In the genomic region with DNA sequence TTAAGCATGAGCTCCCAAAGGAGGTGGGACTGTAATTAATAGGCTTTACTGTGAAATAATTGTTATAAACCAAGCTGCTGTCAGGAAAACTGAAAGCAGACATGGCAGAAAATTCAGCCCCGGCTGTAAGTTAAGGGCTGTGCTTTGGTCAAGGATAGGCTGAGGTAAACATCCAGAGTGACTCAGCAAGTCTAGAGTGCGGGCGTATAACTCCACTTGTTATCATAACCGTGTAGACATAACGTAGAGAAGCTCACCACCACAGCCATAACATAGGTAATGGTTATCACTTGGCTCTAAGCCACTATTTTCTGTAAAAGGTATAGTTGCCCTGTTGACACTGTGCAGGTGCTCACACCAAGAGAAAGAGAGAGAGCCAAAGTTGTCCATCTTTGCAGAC, we compare ENCODE assay signal across 17 cellular contexts.
A peak's percentile ranks its signal among the peaks of the same experiment; 100 is the strongest.
DNase-seq lines count a peak whose midpoint lies in the region; TF ChIP-seq lines count a peak whose summit lies in the region.
"Had no signal": no experiment of that assay in that cellular context is flagged by ENCODE, and none has a peak within 500 bp of the region (broad histone marks: within the 10 kb centered on the region; RNA-seq: fewer than 3 reads in every experiment).

No MANE protein-coding gene starts in this region.

- TF ChIP-seq CTCF in parathyroid adenoma (IDR thresholded peaks at IDR 0.05) (no peak), left ventricle myocardium inferior (IDR thresholded peaks at IDR 0.05; ENCODE audit: borderline replicate concordance) (no peak), endodermal cell (conservative IDR thresholded peaks at IDR 0.05) (no peak)

- H3K27ac Mint-ChIP-seq in endodermal cell, result no peak overlapping the region
- H3K27ac Mint-ChIP-seq: activated CD8-positive, alpha-beta memory T cell treated with anti-CD3 and anti-CD28 coated beads, Interleukin-2, amount 10 ng/mL, durations not matched to agents 7 days and 5 days; activated naive CD8-positive, alpha-beta T cell treated with anti-CD3 and anti-CD28 coated beads, Interleukin-2, amount 10 ng/mL, durations not matched to agents 7 days and 5 days had no signal

- no peak overlapping the region for H3K27ac ChIP-seq in parathyroid adenoma
- no peak overlapping the region for H3K27ac ChIP-seq in left ventricle myocardium inferior (replicated peaks)
- no peak overlapping the region for H3K27ac ChIP-seq in endodermal cell (ENCODE audit: low read depth, low read length)
- H3K27ac ChIP-seq: brain microvascular endothelial cell, colonic mucosa had no signal

- intact Hi-C loops in left ventricle myocardium inferior (cut with micrococcal nuclease), result no loop called here

- no peaks in the 10 kb centered on the region for H3K79me2 ChIP-seq in parathyroid adenoma

- no peaks in the 10 kb centered on the region for H3K4me1 Mint-ChIP-seq in endodermal cell
- H3K4me1 Mint-ChIP-seq: activated CD8-positive, alpha-beta memory T cell treated with anti-CD3 and anti-CD28 coated beads, Interleukin-2, amount 10 ng/mL, durations not matched to agents 7 days and 5 days; activated naive CD8-positive, alpha-beta T cell treated with anti-CD3 and anti-CD28 coated beads, Interleukin-2, amount 10 ng/mL, durations not matched to agents 7 days and 5 days had no signal

- H3K9me3 ChIP-seq in parathyroid adenoma (ENCODE audit: control insufficient read depth, low read length) (no peaks in the 10 kb centered on the region), left ventricle myocardium inferior (replicated peaks) (peaks cover 27% of the 10 kb centered on the region), endodermal cell (ENCODE audit: control insufficient read depth, low read length) (peaks cover 5% of the 10 kb centered on the region)
- H3K9me3 ChIP-seq: colonic mucosa had no signal

- no peaks in the 10 kb centered on the region for H3K4me1 ChIP-seq in parathyroid adenoma
- no peaks in the 10 kb centered on the region for H3K4me1 ChIP-seq in left ventricle myocardium inferior
- no peaks in the 10 kb centered on the region for H3K4me1 ChIP-seq in endodermal cell (ENCODE audit: control insufficient read depth, insufficient read depth, low read length)
- H3K4me1 ChIP-seq: colonic mucosa had no signal

- DNase-seq in NCI-H2171 treated with DMSO at 0.1 percent for 48 hours (lab: John Stamatoyannopoulos, UW), result peak; percentile 11
- no peak for DNase-seq in NCI-H2171 (lab: John Stamatoyannopoulos, UW)
- peak; percentile 18 to 35 for DNase-seq in NCI-H187 (lab: John Stamatoyannopoulos, UW)
- DNase-seq in NCI-H748 treated with DMSO at 0.1 percent for 48 hours (lab: John Stamatoyannopoulos, UW), result peak; percentile 81
- no peak for DNase-seq in NCI-H526 (lab: John Stamatoyannopoulos, UW)
- DNase-seq in left ventricle myocardium inferior, result no peak
- no peak for DNase-seq in endodermal cell
- DNase-seq: 8988T; activated CD4-positive, alpha-beta T cell treated with anti-CD3 and anti-CD28 coated beads for 4 hours; activated CD8-positive, alpha-beta memory T cell treated with anti-CD3 and anti-CD28 coated beads, Interleukin-2, amount 10 ng/mL, durations not matched to agents 7 days and 5 days; activated naive CD8-positive, alpha-beta T cell treated with anti-CD3 and anti-CD28 coated beads, Interleukin-2, amount 10 ng/mL, durations not matched to agents 7 days and 5 days; brain microvascular endothelial cell; colonic mucosa; KG1; NCI-H1048; stimulated activated CD8-positive, alpha-beta memory T cell treated with anti-CD3 and anti-CD28 coated beads, Interleukin-4, amount 100 ng/mL, for 48 hours had no signal

- H3K4me3 ChIP-seq in parathyroid adenoma (ENCODE audit: low read depth, low read length), result peak overlapping the region; percentile 22
- no peak overlapping the region for H3K4me3 ChIP-seq in left ventricle myocardium inferior
- no peak overlapping the region for H3K4me3 ChIP-seq in endodermal cell (ENCODE audit: low read length)
- H3K4me3 ChIP-seq: colonic mucosa had no signal

- no peaks in the 10 kb centered on the region for H3K27me3 Mint-ChIP-seq in endodermal cell (ENCODE audit: insufficient read depth)
- H3K27me3 Mint-ChIP-seq: activated CD8-positive, alpha-beta memory T cell treated with anti-CD3 and anti-CD28 coated beads, Interleukin-2, amount 10 ng/mL, durations not matched to agents 7 days and 5 days; activated naive CD8-positive, alpha-beta T cell treated with anti-CD3 and anti-CD28 coated beads, Interleukin-2, amount 10 ng/mL, durations not matched to agents 7 days and 5 days had no signal

- no peak overlapping the region for H2AFZ ChIP-seq in parathyroid adenoma

- H3K9ac ChIP-seq in parathyroid adenoma (no peak overlapping the region), endodermal cell (ENCODE audit: extremely low read depth, low read length, poor library complexity, severe bottlenecking) (no peak overlapping the region)

- no peaks in the 10 kb centered on the region for H3K27me3 ChIP-seq in parathyroid adenoma (ENCODE audit: control insufficient read depth, insufficient read depth, low read length)
- H3K27me3 ChIP-seq in left ventricle myocardium inferior (ENCODE audit: low read depth), result no peaks in the 10 kb centered on the region
- H3K27me3 ChIP-seq in endodermal cell (ENCODE audit: control insufficient read depth, insufficient read depth, low read length, poor library complexity, severe bottlenecking), result no peaks in the 10 kb centered on the region
- H3K27me3 ChIP-seq: brain microvascular endothelial cell, colonic mucosa had no signal

- H3K4me3 Mint-ChIP-seq in endodermal cell, result no peak overlapping the region
- H3K4me3 Mint-ChIP-seq: activated CD8-positive, alpha-beta memory T cell treated with anti-CD3 and anti-CD28 coated beads, Interleukin-2, amount 10 ng/mL, durations not matched to agents 7 days and 5 days; activated naive CD8-positive, alpha-beta T cell treated with anti-CD3 and anti-CD28 coated beads, Interleukin-2, amount 10 ng/mL, durations not matched to agents 7 days and 5 days had no signal

- 89 to 92% methylated on average over 5 of the region's 5 CpGs for WGBS in endodermal cell (ENCODE audit: insufficient coverage in 1 of 2, insufficient read length in 1 of 2), 2 experiments

- H3K9me3 Mint-ChIP-seq in endodermal cell, result peaks cover 43% of the 10 kb centered on the region
- H3K9me3 Mint-ChIP-seq: activated naive CD8-positive, alpha-beta T cell treated with anti-CD3 and anti-CD28 coated beads, Interleukin-2, amount 10 ng/mL, durations not matched to agents 7 days and 5 days had no signal

- H3K36me3 Mint-ChIP-seq in endodermal cell (ENCODE audit: low read depth), result no peaks in the 10 kb centered on the region
- H3K36me3 Mint-ChIP-seq: activated CD8-positive, alpha-beta memory T cell treated with anti-CD3 and anti-CD28 coated beads, Interleukin-2, amount 10 ng/mL, durations not matched to agents 7 days and 5 days; activated naive CD8-positive, alpha-beta T cell treated with anti-CD3 and anti-CD28 coated beads, Interleukin-2, amount 10 ng/mL, durations not matched to agents 7 days and 5 days had no signal

- H3K4me2 ChIP-seq in parathyroid adenoma (ENCODE audit: low read length), result no peak overlapping the region

- H3K36me3 ChIP-seq in parathyroid adenoma (ENCODE audit: control insufficient read depth, insufficient read depth, low read length) (no peaks in the 10 kb centered on the region), left ventricle myocardium inferior (no peaks in the 10 kb centered on the region), endodermal cell (ENCODE audit: control insufficient read depth, insufficient read depth, low read length) (no peaks in the 10 kb centered on the region)
- H3K36me3 ChIP-seq: brain microvascular endothelial cell, colonic mucosa had no signal

Comparison
In these comparisons a context has a peak if more than half of its experiments do, and no peak if none do; other contexts are left out.
1. DNase-seq: peak in NCI-H2171 treated with DMSO at 0.1 percent for 48 hours (single experiment), NCI-H187 (2 of 2) and NCI-H748 treated with DMSO at 0.1 percent for 48 hours (single experiment); none in NCI-H2171 (single experiment), NCI-H526 (0 of 2), left ventricle myocardium inferior (single experiment) and endodermal cell (single experiment).